In the genomic region with DNA sequence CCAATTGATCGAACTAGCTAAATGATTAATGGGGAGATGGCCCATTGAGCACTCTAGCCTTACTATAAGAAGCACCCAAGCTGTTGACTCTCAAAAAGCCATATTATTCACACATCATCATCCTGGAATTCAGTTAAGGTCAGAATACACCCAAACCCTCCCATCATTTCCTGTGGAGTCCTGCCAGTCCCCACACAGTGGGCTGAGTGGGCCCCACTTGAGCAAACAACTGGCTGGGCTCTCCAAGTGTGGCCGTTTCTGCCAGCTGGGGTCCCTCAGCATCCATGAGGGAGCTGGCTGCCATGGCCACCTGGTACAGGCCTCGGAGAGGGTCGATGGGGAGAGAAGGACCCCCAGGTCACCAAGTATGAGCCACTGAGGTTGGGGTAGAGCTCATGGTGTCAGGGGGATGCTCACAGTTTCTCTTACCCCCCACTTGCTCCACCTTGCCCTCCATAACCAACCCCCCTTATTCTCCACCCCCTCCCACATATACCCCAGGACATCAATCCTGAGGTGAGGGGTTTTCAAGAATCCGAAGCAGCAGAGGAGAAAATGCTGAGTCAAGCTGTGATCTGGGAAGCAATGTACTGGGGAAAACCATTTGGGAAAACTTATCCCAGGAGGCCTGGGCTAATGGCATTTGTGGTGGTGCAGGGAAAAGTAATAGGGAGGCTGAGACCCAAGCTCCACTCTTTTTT, we compare ENCODE assay signal across 14 cellular contexts.
DNase-seq lines count a peak whose midpoint lies in the region; ATAC-seq, FAIRE-seq and TF ChIP-seq lines count a peak whose summit lies in the region.
"Had no signal": no experiment of that assay in that cellular context is flagged by ENCODE, and none has a peak within 500 bp of the region (broad histone marks: within the 10 kb centered on the region; RNA-seq: fewer than 3 reads in every experiment).

No MANE protein-coding gene starts in this region.

- H3K27ac Mint-ChIP-seq in activated T-cell treated with anti-CD3 and anti-CD28 coated beads, Interleukin-2, amount 50 U/mL, for 72 hours: no peak overlapping the region
- H3K27ac Mint-ChIP-seq: activated T-cell treated with anti-CD3 and anti-CD28 coated beads, Interleukin-2, amount 50 U/mL, for 24 hours; dendritic cell treated with granulocyte-macrophage colony-stimulating factor and Interleukin-4, amounts not matched to agents 40 ng/mL and 50 ng/mL, for 4 days had no signal

- H3K4me3 Mint-ChIP-seq in activated T-cell treated with anti-CD3 and anti-CD28 coated beads, Interleukin-2, amount 50 U/mL, for 72 hours: no peak overlapping the region
- H3K4me3 Mint-ChIP-seq: activated T-cell treated with anti-CD3 and anti-CD28 coated beads, Interleukin-2, amount 50 U/mL, for 24 hours; dendritic cell treated with granulocyte-macrophage colony-stimulating factor and Interleukin-4, amounts not matched to agents 40 ng/mL and 50 ng/mL, for 4 days had no signal

- H3K27me3 ChIP-seq in AG04450 (ENCODE audit: control insufficient read depth, insufficient read depth, low read length): peaks cover 2% of the 10 kb centered on the region
- no peaks in the 10 kb centered on the region for H3K27me3 ChIP-seq in bronchial epithelial cell (ENCODE audit: control insufficient read depth, insufficient read depth, low read length)
- H3K27me3 ChIP-seq: right atrium auricular region, transverse colon had no signal

- H3K9me3 Mint-ChIP-seq in activated T-cell treated with anti-CD3 and anti-CD28 coated beads, Interleukin-2, amount 50 U/mL, for 72 hours: no peaks in the 10 kb centered on the region
- H3K9me3 Mint-ChIP-seq: activated T-cell treated with anti-CD3 and anti-CD28 coated beads, Interleukin-2, amount 50 U/mL, for 24 hours; dendritic cell treated with granulocyte-macrophage colony-stimulating factor and Interleukin-4, amounts not matched to agents 40 ng/mL and 50 ng/mL, for 4 days had no signal

- peaks cover 7% of the 10 kb centered on the region for H3K27me3 Mint-ChIP-seq in activated T-cell treated with anti-CD3 and anti-CD28 coated beads, Interleukin-2, amount 50 U/mL, for 72 hours (ENCODE audit: low read depth)
- H3K27me3 Mint-ChIP-seq: activated T-cell treated with anti-CD3 and anti-CD28 coated beads, Interleukin-2, amount 50 U/mL, for 24 hours had no signal

- POLR2A ChIA-PET in AG04450 (lab: Yijun Ruan, JAX): interaction anchor here (0.8 to 1.4 kb wide), 4 partner anchors 9 to 297 kb away, joined by 3 to 5 read pairs (median 4); no protein-coding TSS in a partner anchor

- H3K4me3 ChIP-seq in AG04450 (ENCODE audit: low read depth, low read length): no peak overlapping the region
- no peak overlapping the region for H3K4me3 ChIP-seq in bronchial epithelial cell (ENCODE audit: low read depth, low read length)
- H3K4me3 ChIP-seq: mucosa of descending colon, right atrium auricular region, transverse colon had no signal

- no peaks in the 10 kb centered on the region for H3K36me3 Mint-ChIP-seq in activated T-cell treated with anti-CD3 and anti-CD28 coated beads, Interleukin-2, amount 50 U/mL, for 72 hours (ENCODE audit: insufficient read depth in 2 of 2)

- TF ChIP-seq CTCF in AG04450 (IDR thresholded peaks at IDR 0.05; ENCODE audit: low read depth, low read length) (no peak), bronchial epithelial cell (IDR thresholded peaks at IDR 0.05; ENCODE audit: insufficient read depth, low read length, severe bottlenecking) (no peak)

- H3K9me3 ChIP-seq in AG04450 (ENCODE audit: control insufficient read depth, insufficient read depth, low read length): no peaks in the 10 kb centered on the region
- H3K9me3 ChIP-seq: mucosa of descending colon, right atrium auricular region, transverse colon had no signal

- FAIRE-seq in HTR-8/SVneo (lab: Jason Lieb, UNC) (no peak), bronchial epithelial cell (lab: Jason Lieb, UNC) (no peak)

- DNase-seq in AG04450 (ENCODE audit: low read depth, low spot score): peak; percentile 41
- peak; percentile 63 for DNase-seq in HTR-8/SVneo (ENCODE audit: insufficient read length, low spot score)
- peak; percentile 39 for DNase-seq in bronchial epithelial cell (ENCODE audit: low read depth)
- peak; percentile 50 to 76 for DNase-seq in lung microvascular endothelial cell (ENCODE audit: low read depth in 2 of 2)
- DNase-seq in T-helper 9 cell: no peak
- no peak for DNase-seq in activated T-cell treated with anti-CD3 and anti-CD28 coated beads, Interleukin-2, amount 50 U/mL, for 72 hours
- no peak for DNase-seq in NCI-H2196 treated with DMSO at 0.1 percent for 48 hours (lab: John Stamatoyannopoulos, UW; ENCODE audit: unreplicated experiment)
- DNase-seq: activated T-cell treated with anti-CD3 and anti-CD28 coated beads, Interleukin-2, amount 50 U/mL, for 24 hours; hippocampal formation; mucosa of descending colon; transverse colon had no signal

- ATAC-seq in activated T-cell treated with anti-CD3 and anti-CD28 coated beads, Interleukin-2, amount 50 U/mL, for 72 hours (replicated peaks in 1 of 2): no peak
- no peak for ATAC-seq in GM21737 (IDR thresholded peaks at IDR 0.05; ENCODE audit: unreplicated experiment)
- ATAC-seq: mucosa of descending colon had no signal

- H3K36me3 ChIP-seq in bronchial epithelial cell (ENCODE audit: control insufficient read depth, insufficient read depth, low read length): no peaks in the 10 kb centered on the region
- H3K36me3 ChIP-seq: right atrium auricular region, transverse colon had no signal

- H3K27ac ChIP-seq in AG04450 (ENCODE audit: low read depth, low read length): peak overlapping the region; percentile 47
- H3K27ac ChIP-seq: right atrium auricular region, transverse colon had no signal

- peaks cover 12% of the 10 kb centered on the region for H3K4me1 Mint-ChIP-seq in activated T-cell treated with anti-CD3 and anti-CD28 coated beads, Interleukin-2, amount 50 U/mL, for 72 hours (ENCODE audit: low read depth)

- CTCF ChIA-PET in AG04450 (lab: Charles Lee): interaction anchor here (0.6 to 1.7 kb wide), 4 partner anchors 32 to 1112 kb away, joined by 3 to 7 read pairs (median 4); a partner anchor contains a TSS

Comparison
In these comparisons a context has a peak if more than half of its experiments do, and no peak if none do; other contexts are left out.
1. DNase-seq: peak in AG04450 (single experiment), HTR-8/SVneo (single experiment), bronchial epithelial cell (single experiment) and lung microvascular endothelial cell (2 of 2); none in T-helper 9 cell (single experiment), activated T-cell treated with anti-CD3 and anti-CD28 coated beads, Interleukin-2, amount 50 U/mL, for 72 hours (0 of 2) and NCI-H2196 treated with DMSO at 0.1 percent for 48 hours (single experiment).